ENCODE assay signal across 14 cellular contexts in the genomic region with DNA sequence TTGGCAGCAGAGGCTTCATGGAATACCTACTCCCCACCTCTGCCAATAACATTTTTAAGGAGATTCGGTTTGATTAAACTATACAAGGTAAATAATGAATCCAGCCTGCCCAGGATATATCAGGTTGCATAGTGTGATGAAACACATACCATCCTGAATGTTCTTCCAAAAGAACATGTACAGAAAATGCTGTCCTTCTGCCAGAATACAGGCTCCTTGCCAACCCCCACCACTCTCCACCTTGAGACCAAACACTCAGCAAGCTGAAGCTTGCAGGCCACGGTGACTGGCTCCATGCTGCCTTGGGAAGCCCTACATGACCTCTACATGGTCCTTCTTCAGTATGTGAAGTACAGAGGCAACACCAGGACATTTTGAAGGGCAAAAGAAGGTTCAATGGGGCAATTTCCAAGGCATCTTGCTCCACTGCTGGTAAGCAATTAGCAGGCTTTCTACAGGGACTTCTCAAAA.
A peak's percentile ranks its signal among the peaks of the same experiment; 100 is the strongest.
DNase-seq lines count a peak whose midpoint lies in the region; ATAC-seq and TF ChIP-seq lines count a peak whose summit lies in the region.
"Had no signal": no experiment of that assay in that cellular context is flagged by ENCODE, and none has a peak within 500 bp of the region (broad histone marks: within the 10 kb centered on the region; RNA-seq: fewer than 3 reads in every experiment).

No MANE protein-coding gene starts in this region.

- H3K36me3 ChIP-seq in lung (ENCODE audit: control insufficient read depth in 2 of 2, insufficient read depth in 2 of 2, low read length in 2 of 2) = no peaks in the 10 kb centered on the region
- H3K36me3 ChIP-seq: neutrophil had no signal

- H3K27ac ChIP-seq in lung (ENCODE audit: low read depth in 1 of 2, low read length in 1 of 2) = peak overlapping the region in 1 of 2 donors; percentile 3
- H3K27ac ChIP-seq: neutrophil had no signal

- peak overlapping the region in 2 of 5 experiments; percentile 8 to 38 for H3K4me3 Mint-ChIP-seq in brain
- H3K4me3 Mint-ChIP-seq: B cell had no signal

- peaks cover 10% of the 10 kb centered on the region for H3K27me3 Mint-ChIP-seq in brain

- peaks cover 7 to 10% of the 10 kb centered on the region in 2 donors for H3K4me1 ChIP-seq in lung (ENCODE audit: control insufficient read depth in 2 of 2, insufficient read depth in 2 of 2, low read length in 2 of 2)

- H3K9me3 Mint-ChIP-seq in brain = peaks cover 0 to 7% (median 2%) of the 10 kb centered on the region in 5 experiments

- H3K27ac Mint-ChIP-seq in brain = peak overlapping the region in 4 of 5 experiments; percentile 54 to 95 (median 72)
- H3K27ac Mint-ChIP-seq: B cell had no signal

- no peaks in the 10 kb centered on the region for H3K9me3 ChIP-seq in lung (ENCODE audit: control insufficient read depth in 2 of 2, insufficient read depth in 1 of 2, low read length in 1 of 2)
- H3K9me3 ChIP-seq: neutrophil had no signal

- no peak for TF ChIP-seq CTCF in AG10803 (conservative IDR thresholded peaks at IDR 0.05; ENCODE audit: low read length)
- TF ChIP-seq CTCF in brain (conservative IDR thresholded peaks at IDR 0.05) = no peak
- TF ChIP-seq CTCF in lung (IDR thresholded peaks at IDR 0.05; ENCODE audit: control extremely low read depth, extremely low read depth) = no peak

- H3K27me3 ChIP-seq in lung (ENCODE audit: control insufficient read depth, insufficient read depth) = no peaks in the 10 kb centered on the region
- H3K27me3 ChIP-seq: neutrophil had no signal

- DNase-seq in AG10803 (ENCODE audit: low read depth) = peak; percentile 7
- peak; percentile 75 for DNase-seq in NCI-H2029 treated with DMSO at 0.1 percent for 48 hours (lab: John Stamatoyannopoulos, UW)
- DNase-seq in lung (ENCODE audit: low spot score) = peak; percentile 71
- DNase-seq in stimulated activated CD4-positive, alpha-beta T cell treated with anti-CD3 and anti-CD28 coated beads, Interleukin-4, amount 100 ng/mL, for 4 hours = no peak
- DNase-seq in AG20443 (ENCODE audit: low spot score) = no peak
- DNase-seq: GF-D8, NCI-H146, OCI-M1, T-helper 9 cell had no signal

- 64 to 81% methylated on average over 2 of the region's 2 CpGs for WGBS in lung, 2 donors

- H3K4me1 Mint-ChIP-seq in brain = peaks cover 59% of the 10 kb centered on the region

- TF ChIP-seq POLR2A in GM18505 (IDR thresholded peaks at IDR 0.05; ENCODE audit: borderline replicate concordance, extremely low read depth, insufficient read depth, insufficient read length) = no peak

- no peaks in the 10 kb centered on the region for H3K36me3 Mint-ChIP-seq in brain

- H3K4me3 ChIP-seq in AG10803 (ENCODE audit: low read length) = no peak overlapping the region
- no peak overlapping the region for H3K4me3 ChIP-seq in lung

- ATAC-seq in lung (ENCODE audit: insufficient read depth, low FRiP score) (peak; percentile 36), GM18505 (IDR thresholded peaks at IDR 0.05; ENCODE audit: unreplicated experiment) (no peak), HG03571 (IDR thresholded peaks at IDR 0.05; ENCODE audit: unreplicated experiment) (no peak)

Comparison
In these comparisons a context has a peak if more than half of its experiments do, and no peak if none do; other contexts are left out.
1. DNase-seq: peak in AG10803 (single experiment), NCI-H2029 treated with DMSO at 0.1 percent for 48 hours (single experiment) and lung (single experiment); none in stimulated activated CD4-positive, alpha-beta T cell treated with anti-CD3 and anti-CD28 coated beads, Interleukin-4, amount 100 ng/mL, for 4 hours (0 of 2) and AG20443 (single experiment).